Comparison of ENCODE assay signal across 8 cellular contexts in genomic region chr11:115256326-115257197, GRCh38.
DNase-seq lines count a peak whose midpoint lies in the region; ATAC-seq lines count a peak whose summit lies in the region.

No MANE protein-coding gene starts in this region.

- DNase-seq in DMS53 treated with DMSO at 0.1 percent for 48 hours (lab: John Stamatoyannopoulos, UW; ENCODE audit: unreplicated experiment) (peak; percentile 16), LoVo (ENCODE audit: low spot score) (no peak), kidney tubule cell (ENCODE audit: low spot score) (no peak)
- peak; percentile 7 for DNase-seq in activated gamma-delta T cell treated with anti-CD3 and anti-CD28 coated beads, Interleukin-2, amount 50 U/mL, for 16 hours (ENCODE audit: low read depth)
- DNase-seq in activated CD8-positive, alpha-beta memory T cell treated with anti-CD3 and anti-CD28 coated beads, Interleukin-2, amount 50 U/mL, for 48 hours = no peak
- DNase-seq in activated CD4-positive, alpha-beta T cell treated with anti-CD3 and anti-CD28 coated beads for 1 hour = no peak

- peak; percentile 95 for ATAC-seq in GM19463 (IDR thresholded peaks at IDR 0.05; ENCODE audit: unreplicated experiment)
- peak; percentile 97 for ATAC-seq in HG03442 (IDR thresholded peaks at IDR 0.05; ENCODE audit: unreplicated experiment)

Comparison
In these comparisons a context has a peak if more than half of its experiments do, and no peak if none do; other contexts are left out.
1. DNase-seq: peak in DMS53 treated with DMSO at 0.1 percent for 48 hours (single experiment) and activated gamma-delta T cell treated with anti-CD3 and anti-CD28 coated beads, Interleukin-2, amount 50 U/mL, for 16 hours (single experiment); none in LoVo (single experiment), kidney tubule cell (single experiment), activated CD8-positive, alpha-beta memory T cell treated with anti-CD3 and anti-CD28 coated beads, Interleukin-2, amount 50 U/mL, for 48 hours (single experiment) and activated CD4-positive, alpha-beta T cell treated with anti-CD3 and anti-CD28 coated beads for 1 hour (single experiment).